Comparison of ENCODE assay signal across 16 cellular contexts in the genomic region with DNA sequence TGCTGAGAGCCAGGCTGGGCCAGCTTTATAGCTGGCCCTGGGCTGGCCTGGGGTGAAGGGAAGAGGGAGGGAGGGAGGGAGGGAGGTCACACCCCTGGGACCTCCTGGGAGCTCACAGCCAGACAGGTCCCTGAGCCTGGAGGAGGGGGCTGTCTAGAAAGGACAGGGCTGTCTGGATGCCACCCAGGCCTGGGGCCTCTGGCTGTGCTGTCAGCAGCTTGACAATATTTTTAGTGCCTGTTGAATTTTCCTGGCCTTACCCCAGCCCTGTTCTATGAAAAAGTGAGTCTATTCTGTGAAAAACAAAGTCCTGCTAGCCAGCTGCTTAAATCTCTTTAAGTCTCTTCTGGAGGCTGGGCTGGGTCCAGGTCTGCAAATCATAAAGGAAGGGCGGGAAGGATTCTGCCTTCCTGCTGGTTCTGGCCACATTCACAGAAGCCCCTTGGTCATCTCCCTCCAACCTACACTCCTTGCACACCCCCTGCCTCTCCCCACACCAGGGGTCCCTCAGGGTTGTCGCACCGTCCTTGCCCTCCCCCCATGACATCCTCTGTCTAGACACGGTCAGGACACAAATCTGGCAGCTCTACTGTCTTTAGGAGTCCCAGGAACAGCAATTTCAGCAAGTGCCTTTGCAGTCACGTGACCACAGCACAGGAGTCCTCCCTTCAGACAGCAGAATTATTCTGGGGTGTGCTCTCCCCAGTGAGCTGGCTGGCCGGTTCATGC. TPM values are rescaled to one million over a fixed set of nuclear protein-coding genes. Genes with fewer than 3 reads are reported as not detected.
DNase-seq lines count a peak whose midpoint lies in the region; ATAC-seq and TF ChIP-seq lines count a peak whose summit lies in the region.
"Had no signal": no experiment of that assay in that cellular context is flagged by ENCODE, and none has a peak within 500 bp of the region (broad histone marks: within the 10 kb centered on the region; RNA-seq: fewer than 3 reads in every experiment).

A gene with protein sequence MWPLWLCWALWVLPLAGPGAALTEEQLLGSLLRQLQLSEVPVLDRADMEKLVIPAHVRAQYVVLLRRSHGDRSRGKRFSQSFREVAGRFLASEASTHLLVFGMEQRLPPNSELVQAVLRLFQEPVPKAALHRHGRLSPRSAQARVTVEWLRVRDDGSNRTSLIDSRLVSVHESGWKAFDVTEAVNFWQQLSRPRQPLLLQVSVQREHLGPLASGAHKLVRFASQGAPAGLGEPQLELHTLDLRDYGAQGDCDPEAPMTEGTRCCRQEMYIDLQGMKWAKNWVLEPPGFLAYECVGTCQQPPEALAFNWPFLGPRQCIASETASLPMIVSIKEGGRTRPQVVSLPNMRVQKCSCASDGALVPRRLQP (minus strand): TSS at position 1 of the 729 bp plus-strand sequence. CDS start 80 bp downstream, outside the sequence.

- H3K23ac ChIP-seq in mesenchymal stem cell (ENCODE audit: low read length in 2 of 2): peak within 1 kb of the TSS in 1 of 2 experiments; percentile 9

- H3K9me3 Mint-ChIP-seq in brain: no peaks in the 10 kb centered on the region
- H3K9me3 Mint-ChIP-seq: activated naive CD8-positive, alpha-beta T cell treated with anti-CD3 and anti-CD28 coated beads, Interleukin-2, amount 50 U/mL, for 24 hours had no signal

- H4K91ac ChIP-seq in mesenchymal stem cell (ENCODE audit: low read length): no peak within 1 kb of the TSS

- DNase-seq in mesenchymal stem cell (no peak), tibial artery (no peak), cerebellar cortex (ENCODE audit: low spot score) (no peak), NCI-H1092 treated with DMSO at 0.1 percent for 48 hours (lab: John Stamatoyannopoulos, UW) (no peak), NCI-H345 (lab: John Stamatoyannopoulos, UW) (no peak)
- DNase-seq: activated naive CD8-positive, alpha-beta T cell treated with anti-CD3 and anti-CD28 coated beads, Interleukin-2, amount 50 U/mL, for 24 hours; cortex of kidney; DND-41; midbrain; SW 1271 had no signal

- no peak within 1 kb of the TSS for H2BK120ac ChIP-seq in mesenchymal stem cell (ENCODE audit: low read depth, low read length)

- H3K36me3 ChIP-seq in mesenchymal stem cell (ENCODE audit: control insufficient read depth in 1 of 2, insufficient read depth in 2 of 2, low read depth in 1 of 2, low read length in 2 of 2) (no peaks in the 10 kb centered on the region), tibial artery (no peaks in the 10 kb centered on the region)

- no peaks in the 10 kb centered on the region for H3K79me1 ChIP-seq in mesenchymal stem cell (replicated peaks; ENCODE audit: low read length, poor library complexity, severe bottlenecking)

- H3K27me3 Mint-ChIP-seq in brain: peaks cover 5% of the 10 kb centered on the region
- H3K27me3 Mint-ChIP-seq: activated naive CD8-positive, alpha-beta T cell treated with anti-CD3 and anti-CD28 coated beads, Interleukin-2, amount 50 U/mL, for 24 hours had no signal

- H3K4me3 ChIP-seq in mesenchymal stem cell (ENCODE audit: insufficient read depth in 1 of 2, low read depth in 1 of 2, low read length in 2 of 2) (no peak within 1 kb of the TSS), tibial artery (peak within 1 kb of the TSS in 1 of 2 donors; percentile 19)

- TF ChIP-seq RAD21 in Ishikawa (IDR thresholded peaks at IDR 0.05; ENCODE audit: low read depth): no peak

- H2BK12ac ChIP-seq in mesenchymal stem cell (ENCODE audit: low read length in 2 of 2): no peak within 1 kb of the TSS

- H3K36me3 Mint-ChIP-seq in brain: no peaks in the 10 kb centered on the region

- H3K14ac ChIP-seq in mesenchymal stem cell (ENCODE audit: low read length in 2 of 2): no peak within 1 kb of the TSS

- ATAC-seq in HG02588 (IDR thresholded peaks at IDR 0.05; ENCODE audit: unreplicated experiment): no peak
- ATAC-seq: activated CD4-positive, CD25-positive, alpha-beta regulatory T cell treated with anti-CD3 and anti-CD28 coated beads, Interleukin-2, amount 50 U/mL, for 24 hours; activated naive CD8-positive, alpha-beta T cell treated with anti-CD3 and anti-CD28 coated beads, Interleukin-2, amount 50 U/mL, for 24 hours had no signal

- peak within 1 kb of the TSS; percentile 67 for H4K8ac ChIP-seq in mesenchymal stem cell (ENCODE audit: low read length)

- no peak within 1 kb of the TSS for H3K18ac ChIP-seq in mesenchymal stem cell (ENCODE audit: low read depth in 1 of 2, low read length in 2 of 2)

- no peak within 1 kb of the TSS for H3K9ac ChIP-seq in mesenchymal stem cell (ENCODE audit: low read length)

- peak within 1 kb of the TSS in 4 of 5 experiments; percentile 30 to 85 (median 62) for H3K27ac Mint-ChIP-seq in brain
- H3K27ac Mint-ChIP-seq: activated naive CD8-positive, alpha-beta T cell treated with anti-CD3 and anti-CD28 coated beads, Interleukin-2, amount 50 U/mL, for 24 hours had no signal

- intact Hi-C loops in tibial artery (cut with DNase I; ENCODE audit: low total_unique reads): no loop called here

- H3K4me1 ChIP-seq in mesenchymal stem cell (ENCODE audit: control insufficient read depth, insufficient read depth, low read depth, low read length): peaks cover 2% of the 10 kb centered on the region
- H3K4me1 ChIP-seq in tibial artery: peaks cover 0 to 27% (median 19%) of the 10 kb centered on the region in 4 donors

- TF ChIP-seq EP300 in Ishikawa (IDR thresholded peaks at IDR 0.05; ENCODE audit: borderline replicate concordance): no peak

- H3K4ac ChIP-seq in mesenchymal stem cell (ENCODE audit: low read depth in 1 of 2, low read length in 2 of 2): no peak within 1 kb of the TSS

- no peak for TF ChIP-seq CTCF in brain (conservative IDR thresholded peaks at IDR 0.05)
- no peak for TF ChIP-seq CTCF in tibial artery (IDR thresholded peaks at IDR 0.05)

- H3K27me3 ChIP-seq in mesenchymal stem cell (ENCODE audit: control insufficient read depth in 1 of 2, insufficient read depth in 1 of 2, low read length in 2 of 2) (peaks cover 4 to 27% of the 10 kb centered on the region in 2 experiments), tibial artery (no peaks in the 10 kb centered on the region)

- H3K9me3 ChIP-seq in mesenchymal stem cell (ENCODE audit: control insufficient read depth, low read length): no peaks in the 10 kb centered on the region
- no peaks in the 10 kb centered on the region for H3K9me3 ChIP-seq in tibial artery

- peak within 1 kb of the TSS in 1 of 5 experiments; percentile 41 for H3K4me3 Mint-ChIP-seq in brain
- H3K4me3 Mint-ChIP-seq: activated naive CD8-positive, alpha-beta T cell treated with anti-CD3 and anti-CD28 coated beads, Interleukin-2, amount 50 U/mL, for 24 hours had no signal

- 70% methylated on average over 6 of the region's 6 CpGs for WGBS in mesenchymal stem cell

- peaks cover 39% of the 10 kb centered on the region for H3K4me1 Mint-ChIP-seq in brain

- H3K27ac ChIP-seq in mesenchymal stem cell (ENCODE audit: low read length, poor library complexity, severe bottlenecking): no peak within 1 kb of the TSS
- peak within 1 kb of the TSS; percentile 80 to 81 for H3K27ac ChIP-seq in tibial artery

- H3K4me2 ChIP-seq in mesenchymal stem cell (ENCODE audit: low read length, poor library complexity, severe bottlenecking): no peak within 1 kb of the TSS

- H2BK5ac ChIP-seq in mesenchymal stem cell (ENCODE audit: low read depth, low read length, poor library complexity, severe bottlenecking): no peak within 1 kb of the TSS

- no peak within 1 kb of the TSS for H2BK15ac ChIP-seq in mesenchymal stem cell (ENCODE audit: low read depth, poor library complexity, severe bottlenecking)

- H2AK5ac ChIP-seq in mesenchymal stem cell (ENCODE audit: low read length, severe bottlenecking): no peak within 1 kb of the TSS

- H2AFZ ChIP-seq in mesenchymal stem cell (ENCODE audit: low read depth, low read length): no peak within 1 kb of the TSS

TF ChIP-seq in Ishikawa, 13 proteins besides CTCF, POLR2A, EP300 and RAD21:
- TF ChIP-seq TAF1 (IDR thresholded peaks at IDR 0.05; ENCODE audit: low read depth): 0 out of 2 replicates have a peak, but pooled peaks have one; percentile 11
- TF ChIP-seq TCF12 (IDR thresholded peaks at IDR 0.05; ENCODE audit: low read depth): no peak
- TF ChIP-seq CEBPB (IDR thresholded peaks at IDR 0.05): no peak
- TF ChIP-seq, protein P1, sequence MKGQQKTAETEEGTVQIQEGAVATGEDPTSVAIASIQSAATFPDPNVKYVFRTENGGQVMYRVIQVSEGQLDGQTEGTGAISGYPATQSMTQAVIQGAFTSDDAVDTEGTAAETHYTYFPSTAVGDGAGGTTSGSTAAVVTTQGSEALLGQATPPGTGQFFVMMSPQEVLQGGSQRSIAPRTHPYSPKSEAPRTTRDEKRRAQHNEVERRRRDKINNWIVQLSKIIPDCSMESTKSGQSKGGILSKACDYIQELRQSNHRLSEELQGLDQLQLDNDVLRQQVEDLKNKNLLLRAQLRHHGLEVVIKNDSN (IDR thresholded peaks at IDR 0.05): peak; percentile 85
TF ChIP-seq in Ishikawa: peak in this region for 2.

RNA-seq across cellular contexts. Expression of the gene that starts here (rescaled TPM):
- 1.7 TPM for polyA plus RNA-seq in brain (ENCODE audit: insufficient read depth, low read depth, low replicate concordance)
- not detected for polyA plus RNA-seq in mesenchymal stem cell (2013, experiment 1 of 2)
- polyA plus RNA-seq in mesenchymal stem cell (2013, experiment 2 of 2): 0.01 TPM
- polyA plus RNA-seq: BJ, fibroblast of lung had no signal
